2 cellular contexts compared by ENCODE assay signal in genomic region chr18:3457261-3457724, GRCh38.
A peak's percentile ranks its signal among the peaks of the same experiment; 100 is the strongest.
TF ChIP-seq lines count a peak whose summit lies in the region.

No MANE protein-coding gene starts in this region.

TF ChIP-seq in IMR-90, 13 proteins besides CTCF, POLR2A, EP300 and RAD21:
- TF ChIP-seq ELK1 (IDR thresholded peaks at IDR 0.05; ENCODE audit: borderline replicate concordance, low read depth, low read length) (no peak), SMC3 (IDR thresholded peaks at IDR 0.05; ENCODE audit: low read depth, low read length) (no peak), MAZ (IDR thresholded peaks at IDR 0.05; ENCODE audit: borderline replicate concordance, low read depth, low read length) (no peak), CEBPB (IDR thresholded peaks at IDR 0.05; ENCODE audit: low read depth, low read length) (no peak), MXI1 (IDR thresholded peaks at IDR 0.05; ENCODE audit: borderline replicate concordance, low read depth, low read length) (no peak)

TF ChIP-seq in H1, 55 proteins besides CTCF, POLR2A, EP300 and RAD21:
- TF ChIP-seq USF2 (IDR thresholded peaks at IDR 0.05; ENCODE audit: low read length) (no peak), POLR2AphosphoS5 (IDR thresholded peaks at IDR 0.05; ENCODE audit: low read depth, low read length) (peak; percentile 44; the same call in 1 of the 2 replicates)
TF ChIP-seq in H1: peak in this region for 1.
